8 cellular contexts compared by ENCODE assay signal in genomic region chr22:42994917-42995562, GRCh38. TPM values are rescaled to one million over a fixed set of nuclear protein-coding genes. Genes with fewer than 3 reads are reported as not detected.
DNase-seq lines count a peak whose midpoint lies in the region; TF ChIP-seq lines count a peak whose summit lies in the region.

No MANE protein-coding gene starts in this region.

- no peak overlapping the region for H3K18ac ChIP-seq in neuronal stem cell (ENCODE audit: low read length)

- no CpG with 5 or more reads among the region's 9 CpGs for WGBS in neuronal stem cell (ENCODE audit: extremely low coverage in 2 of 2, insufficient read length in 2 of 2, insufficient replicate concordance in 1 of 2), 2 donors

- peaks cover 10 to 17% of the 10 kb centered on the region in 2 donors for H3K4me1 ChIP-seq in neuronal stem cell (ENCODE audit: control insufficient read depth in 2 of 2, insufficient read depth in 1 of 2, low read depth in 1 of 2, low read length in 2 of 2)
- H3K4me1 ChIP-seq in BE2C = no peaks in the 10 kb centered on the region

- H3K36me3 ChIP-seq in neuronal stem cell (replicated peaks in 1 of 2; ENCODE audit: control insufficient read depth in 2 of 2, insufficient read depth in 2 of 2, low read length in 2 of 2) (peaks cover 1 to 10% of the 10 kb centered on the region in 2 donors), BE2C (no peaks in the 10 kb centered on the region)

- no peak overlapping the region for H2BK5ac ChIP-seq in neuronal stem cell (ENCODE audit: low read length)

- H4K91ac ChIP-seq in neuronal stem cell (ENCODE audit: low read depth, low read length, poor library complexity) = no peak overlapping the region

- peak overlapping the region; percentile 17 for H3K4me3 Mint-ChIP-seq in neural crest cell

- H4K8ac ChIP-seq in neuronal stem cell (ENCODE audit: low read depth, low read length) = no peak overlapping the region

- DNase-seq in GM12865 (ENCODE audit: low read depth) = peak; percentile 63
- peak; percentile 38 for DNase-seq in RKO (ENCODE audit: low spot score)
- DNase-seq in fibroblast of gingiva (ENCODE audit: low read depth) = peak; percentile 95
- DNase-seq in neural crest cell (ENCODE audit: low read depth, low spot score) = no peak
- DNase-seq in neuronal stem cell (ENCODE audit: low spot score) = no peak
- DNase-seq in NCI-H2081 treated with DMSO at 0.1 percent for 48 hours (lab: John Stamatoyannopoulos, UW) = no peak
- DNase-seq in NCI-H146 treated with DMSO at 0.1 percent for 48 hours (lab: John Stamatoyannopoulos, UW; ENCODE audit: unreplicated experiment) = no peak
- DNase-seq in BE2C = no peak

- H3K4me1 Mint-ChIP-seq in neural crest cell = peaks cover 42% of the 10 kb centered on the region

- peaks cover 6% of the 10 kb centered on the region for H3K79me1 ChIP-seq in neuronal stem cell (ENCODE audit: low read depth, low read length)

- no peak overlapping the region for H2BK12ac ChIP-seq in neuronal stem cell (ENCODE audit: low read length)

- no peak overlapping the region for H3K4me3 ChIP-seq in GM12865 (ENCODE audit: low read depth, low read length)
- no peak overlapping the region for H3K4me3 ChIP-seq in neuronal stem cell (ENCODE audit: low read length in 2 of 2)
- no peak overlapping the region for H3K4me3 ChIP-seq in BE2C (ENCODE audit: low read depth, low read length)

- H3K9me3 Mint-ChIP-seq in neural crest cell = peaks cover 2% of the 10 kb centered on the region

- H3K27me3 ChIP-seq in neuronal stem cell (ENCODE audit: control insufficient read depth in 3 of 3, insufficient read depth in 3 of 3, low read depth in 1 of 3, low read length in 3 of 3) (no peaks in the 10 kb centered on the region), BE2C (no peaks in the 10 kb centered on the region)

- H2BK15ac ChIP-seq in neuronal stem cell (ENCODE audit: low read length) = no peak overlapping the region

- no peaks in the 10 kb centered on the region for H3K27me3 Mint-ChIP-seq in neural crest cell (ENCODE audit: low read depth)

- H2AFZ ChIP-seq in neuronal stem cell (ENCODE audit: low read length) = no peak overlapping the region

- H3K23ac ChIP-seq in neuronal stem cell (ENCODE audit: low read depth, low read length, poor library complexity) = no peak overlapping the region

- no peak overlapping the region for H3K4ac ChIP-seq in neuronal stem cell (ENCODE audit: low read length)

- no peak for TF ChIP-seq CTCF in GM12865 (IDR thresholded peaks at IDR 0.05; ENCODE audit: insufficient read depth, low read depth, low read length, missing control alignments)
- no peak for TF ChIP-seq CTCF in neural crest cell (conservative IDR thresholded peaks at IDR 0.05)
- TF ChIP-seq CTCF in BE2C (IDR thresholded peaks at IDR 0.05; ENCODE audit: low read depth, low read length) = no peak

- H2BK120ac ChIP-seq in neuronal stem cell (ENCODE audit: low read depth, low read length) = no peak overlapping the region

- H3K27ac ChIP-seq in neuronal stem cell (replicated peaks; ENCODE audit: low read length) = no peak overlapping the region

- no peak overlapping the region for H3K14ac ChIP-seq in neuronal stem cell (ENCODE audit: low read length)

- H3K27ac Mint-ChIP-seq in neural crest cell (ENCODE audit: unreplicated experiment) = peak overlapping the region; percentile 65

- H3K36me3 Mint-ChIP-seq in neural crest cell (ENCODE audit: low read depth) = peaks cover 16% of the 10 kb centered on the region

- H3K4me2 ChIP-seq in neuronal stem cell (ENCODE audit: insufficient read depth, low read length, poor library complexity, severe bottlenecking) = no peak overlapping the region

- peaks cover 10 to 23% of the 10 kb centered on the region in 2 donors for H3K9me3 ChIP-seq in neuronal stem cell (replicated peaks in 1 of 2; ENCODE audit: control insufficient read depth in 2 of 2, insufficient read depth in 1 of 2, low read depth in 1 of 2, low read length in 2 of 2)
- H3K9me3 ChIP-seq in BE2C = no peaks in the 10 kb centered on the region

- no peak overlapping the region for H3K9ac ChIP-seq in neuronal stem cell (ENCODE audit: low read depth, low read length, poor library complexity)

- H2AK5ac ChIP-seq in neuronal stem cell (ENCODE audit: low read depth, low read length) = no peak overlapping the region

RNA-seq across cellular contexts. Expression of gene PACSIN2, which starts 19.9 kb away (rescaled TPM):
- total RNA-seq in neural crest cell = 76.1 and 79.4 TPM in 2 replicates
- 34.2 TPM for polyA plus RNA-seq in neuronal stem cell (2013, experiment 1 of 2)
- polyA plus RNA-seq in neuronal stem cell (2013, experiment 2 of 2) = 34.2 TPM
- polyA plus RNA-seq in BE2C (2012; ENCODE audit: insufficient read depth, insufficient read length, low read depth) = 45.9 TPM

Comparison
In these comparisons a context has a peak if more than half of its experiments do, and no peak if none do; other contexts are left out.
1. DNase-seq: peak in GM12865 (single experiment), RKO (single experiment) and fibroblast of gingiva (single experiment); none in neural crest cell (single experiment), neuronal stem cell (single experiment), NCI-H2081 treated with DMSO at 0.1 percent for 48 hours (single experiment), NCI-H146 treated with DMSO at 0.1 percent for 48 hours (single experiment) and BE2C (single experiment).